In the genomic region with DNA sequence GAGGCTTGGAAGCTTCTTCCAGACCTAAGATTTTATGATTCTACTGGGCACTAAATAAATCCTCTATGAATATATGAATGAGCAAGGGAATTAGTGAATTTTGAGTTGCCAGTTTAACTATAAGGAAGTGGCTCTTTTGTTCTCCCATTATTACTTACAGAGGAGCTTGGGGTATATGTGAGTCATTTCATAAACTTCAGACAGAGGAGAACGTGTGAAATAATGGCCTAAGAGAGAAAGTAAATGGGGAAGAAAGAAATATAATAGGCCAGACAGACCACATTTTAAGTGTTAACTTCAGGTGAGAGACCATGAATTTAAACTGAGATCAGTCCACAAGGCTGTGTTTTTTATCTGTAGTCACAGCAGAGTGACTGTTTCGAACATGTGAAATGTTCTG, we compare ENCODE assay signal across 1 cellular context.
TF ChIP-seq lines count a peak whose summit lies in the region.

No MANE protein-coding gene starts in this region.

TF ChIP-seq in GM12878, 131 proteins besides CTCF, POLR2A, EP300 and RAD21 (continued from another document):
- TF ChIP-seq, protein P1, sequence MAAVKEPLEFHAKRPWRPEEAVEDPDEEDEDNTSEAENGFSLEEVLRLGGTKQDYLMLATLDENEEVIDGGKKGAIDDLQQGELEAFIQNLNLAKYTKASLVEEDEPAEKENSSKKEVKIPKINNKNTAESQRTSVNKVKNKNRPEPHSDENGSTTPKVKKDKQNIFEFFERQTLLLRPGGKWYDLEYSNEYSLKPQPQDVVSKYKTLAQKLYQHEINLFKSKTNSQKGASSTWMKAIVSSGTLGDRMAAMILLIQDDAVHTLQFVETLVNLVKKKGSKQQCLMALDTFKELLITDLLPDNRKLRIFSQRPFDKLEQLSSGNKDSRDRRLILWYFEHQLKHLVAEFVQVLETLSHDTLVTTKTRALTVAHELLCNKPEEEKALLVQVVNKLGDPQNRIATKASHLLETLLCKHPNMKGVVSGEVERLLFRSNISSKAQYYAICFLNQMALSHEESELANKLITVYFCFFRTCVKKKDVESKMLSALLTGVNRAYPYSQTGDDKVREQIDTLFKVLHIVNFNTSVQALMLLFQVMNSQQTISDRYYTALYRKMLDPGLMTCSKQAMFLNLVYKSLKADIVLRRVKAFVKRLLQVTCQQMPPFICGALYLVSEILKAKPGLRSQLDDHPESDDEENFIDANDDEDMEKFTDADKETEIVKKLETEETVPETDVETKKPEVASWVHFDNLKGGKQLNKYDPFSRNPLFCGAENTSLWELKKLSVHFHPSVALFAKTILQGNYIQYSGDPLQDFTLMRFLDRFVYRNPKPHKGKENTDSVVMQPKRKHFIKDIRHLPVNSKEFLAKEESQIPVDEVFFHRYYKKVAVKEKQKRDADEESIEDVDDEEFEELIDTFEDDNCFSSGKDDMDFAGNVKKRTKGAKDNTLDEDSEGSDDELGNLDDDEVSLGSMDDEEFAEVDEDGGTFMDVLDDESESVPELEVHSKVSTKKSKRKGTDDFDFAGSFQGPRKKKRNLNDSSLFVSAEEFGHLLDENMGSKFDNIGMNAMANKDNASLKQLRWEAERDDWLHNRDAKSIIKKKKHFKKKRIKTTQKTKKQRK (IDR thresholded peaks at IDR 0.05; ENCODE audit: low read depth, low read length), result no peak
- TF ChIP-seq YBX1 (IDR thresholded peaks at IDR 0.05) (no peak), ZNF217 (IDR thresholded peaks at IDR 0.05) (no peak), YY1 (IDR thresholded peaks at IDR 0.05; ENCODE audit: low read depth, low read length) (no peak), ASH2L (IDR thresholded peaks at IDR 0.05; ENCODE audit: borderline replicate concordance, low read depth) (no peak), BHLHE40 (IDR thresholded peaks at IDR 0.05; ENCODE audit: borderline replicate concordance in 1 of 2, low read depth in 2 of 2, low read length in 1 of 2) (0 out of 4 replicates have a peak, but pooled peaks of 1 of the 2 experiments have one; percentile 19), HCFC1 (IDR thresholded peaks at IDR 0.05; ENCODE audit: low read length) (no peak), SPI1 (IDR thresholded peaks at IDR 0.05; ENCODE audit: borderline replicate concordance, insufficient read depth, low read depth, low read length) (0 out of 2 replicates have a peak, but pooled peaks have one; percentile 21), HDAC2 (IDR thresholded peaks at IDR 0.05) (no peak), ZNF274 (IDR thresholded peaks at IDR 0.05; ENCODE audit: insufficient read depth, insufficient read length) (no peak), RFX5 (IDR thresholded peaks at IDR 0.05; ENCODE audit: low read depth, low read length) (no peak), NFIC (IDR thresholded peaks at IDR 0.05; ENCODE audit: low read depth, low read length) (peak; percentile 34; the same call in 1 of the 2 replicates), NBN (IDR thresholded peaks at IDR 0.05) (no peak), BACH1 (IDR thresholded peaks at IDR 0.05; ENCODE audit: borderline replicate concordance) (no peak), ZSCAN29 (IDR thresholded peaks at IDR 0.05) (no peak), MEF2A (IDR thresholded peaks at IDR 0.05; ENCODE audit: insufficient read depth, low read depth, low read length) (no peak), EZH2 (IDR thresholded peaks at IDR 0.05; ENCODE audit: borderline replicate concordance, control insufficient read depth, low read depth, low read length) (no peak), SREBF2 (IDR thresholded peaks at IDR 0.05; ENCODE audit: low read length) (no peak), NR2C2 (IDR thresholded peaks at IDR 0.05; ENCODE audit: borderline replicate concordance, control insufficient read depth, insufficient read length, low read depth) (no peak), SUZ12 (IDR thresholded peaks at IDR 0.05; ENCODE audit: unreplicated experiment) (no peak), POLR2AphosphoS2 (IDR thresholded peaks at IDR 0.05; ENCODE audit: low read depth, low read length) (no peak)
- TF ChIP-seq, protein P2, sequence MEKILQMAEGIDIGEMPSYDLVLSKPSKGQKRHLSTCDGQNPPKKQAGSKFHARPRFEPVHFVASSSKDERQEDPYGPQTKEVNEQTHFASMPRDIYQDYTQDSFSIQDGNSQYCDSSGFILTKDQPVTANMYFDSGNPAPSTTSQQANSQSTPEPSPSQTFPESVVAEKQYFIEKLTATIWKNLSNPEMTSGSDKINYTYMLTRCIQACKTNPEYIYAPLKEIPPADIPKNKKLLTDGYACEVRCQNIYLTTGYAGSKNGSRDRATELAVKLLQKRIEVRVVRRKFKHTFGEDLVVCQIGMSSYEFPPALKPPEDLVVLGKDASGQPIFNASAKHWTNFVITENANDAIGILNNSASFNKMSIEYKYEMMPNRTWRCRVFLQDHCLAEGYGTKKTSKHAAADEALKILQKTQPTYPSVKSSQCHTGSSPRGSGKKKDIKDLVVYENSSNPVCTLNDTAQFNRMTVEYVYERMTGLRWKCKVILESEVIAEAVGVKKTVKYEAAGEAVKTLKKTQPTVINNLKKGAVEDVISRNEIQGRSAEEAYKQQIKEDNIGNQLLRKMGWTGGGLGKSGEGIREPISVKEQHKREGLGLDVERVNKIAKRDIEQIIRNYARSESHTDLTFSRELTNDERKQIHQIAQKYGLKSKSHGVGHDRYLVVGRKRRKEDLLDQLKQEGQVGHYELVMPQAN (conservative IDR thresholded peaks at IDR 0.05), result no peak
